Comparison of ENCODE assay signal across 9 cellular contexts in the genomic region with DNA sequence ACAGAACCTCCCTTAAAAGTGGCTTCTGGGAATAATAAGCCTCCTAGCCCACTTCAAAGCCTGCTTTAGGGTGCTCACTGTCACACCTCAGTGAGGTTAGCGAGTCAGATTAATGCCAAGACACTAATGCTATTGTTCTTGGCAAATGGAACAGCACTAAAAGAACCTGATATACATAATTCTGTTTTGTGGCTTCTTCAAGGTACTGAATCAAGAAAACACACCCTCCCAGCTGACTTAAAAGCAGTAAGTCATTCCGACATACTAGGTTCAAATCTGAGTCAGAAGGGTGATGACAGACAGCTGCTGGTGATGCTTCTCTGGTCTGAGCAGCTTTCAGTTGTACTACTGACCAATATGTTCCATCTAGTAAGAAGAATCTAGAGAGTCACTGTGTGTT.
DNase-seq lines count a peak whose midpoint lies in the region; ATAC-seq and TF ChIP-seq lines count a peak whose summit lies in the region.
"Had no signal": no experiment of that assay in that cellular context is flagged by ENCODE, and none has a peak within 500 bp of the region (broad histone marks: within the 10 kb centered on the region; RNA-seq: fewer than 3 reads in every experiment).

No MANE protein-coding gene starts in this region.

- H3K36me3 ChIP-seq in MM.1S (replicated peaks; ENCODE audit: insufficient read depth, low read length) (peaks cover 4% of the 10 kb centered on the region; the same call in 1 of the 2 replicates), ascending aorta (peaks cover 0 to 4% of the 10 kb centered on the region in 2 donors)

- no peaks in the 10 kb centered on the region for H4K20me1 ChIP-seq in MM.1S (ENCODE audit: insufficient read depth, low read length)

- TF ChIP-seq CTCF in MM.1S (IDR thresholded peaks at IDR 0.05; ENCODE audit: low read length) (no peak), ascending aorta (IDR thresholded peaks at IDR 0.05) (no peak)

- H3K9me3 ChIP-seq in MM.1S (replicated peaks; ENCODE audit: insufficient read depth, low read length) (no peaks in the 10 kb centered on the region), ascending aorta (no peaks in the 10 kb centered on the region)

- H3K4me3 ChIP-seq in MM.1S (ENCODE audit: low read length): no peak overlapping the region
- no peak overlapping the region for H3K4me3 ChIP-seq in ascending aorta

- H3K27me3 ChIP-seq in MM.1S (replicated peaks; ENCODE audit: insufficient read depth, low read length): no peaks in the 10 kb centered on the region
- no peaks in the 10 kb centered on the region for H3K27me3 ChIP-seq in ascending aorta

- H3K27ac ChIP-seq in MM.1S (ENCODE audit: low read length) (no peak overlapping the region), ascending aorta (peak overlapping the region in 1 of 2 donors; percentile 24)

- H3K9me2 ChIP-seq in MM.1S (replicated peaks; ENCODE audit: insufficient read depth, low read length): no peaks in the 10 kb centered on the region

- H3K4me1 ChIP-seq in MM.1S (ENCODE audit: low read length) (no peaks in the 10 kb centered on the region), ascending aorta (peaks cover 0 to 9% of the 10 kb centered on the region in 2 donors)

- DNase-seq in iris pigment epithelial cell (ENCODE audit: low read depth) (peak; percentile 90), Right ventricle myocardium superior (no peak), NCI-H1436 (lab: John Stamatoyannopoulos, UW) (no peak), MM.1S (no peak), ascending aorta (ENCODE audit: low spot score in 2 of 2) (no peak)
- DNase-seq: amniotic stem cell had no signal

- H2AFZ ChIP-seq in MM.1S (ENCODE audit: low read length): no peak overlapping the region

- H3K79me2 ChIP-seq in MM.1S (ENCODE audit: low read length): no peaks in the 10 kb centered on the region

- intact Hi-C loops in Right ventricle myocardium superior (cut with DNase I) (no loop called here), ascending aorta (cut with DNase I) (no loop called here)

- ATAC-seq in GM18873 (IDR thresholded peaks at IDR 0.05; ENCODE audit: low FRiP score, unreplicated experiment) (peak; percentile 100), GM21528 (IDR thresholded peaks at IDR 0.05; ENCODE audit: low FRiP score, unreplicated experiment) (peak; percentile 99), HG03457 (IDR thresholded peaks at IDR 0.05; ENCODE audit: unreplicated experiment) (peak; percentile 96), Right ventricle myocardium superior (ENCODE audit: poor library complexity) (no peak)

- H3F3A ChIP-seq in MM.1S (ENCODE audit: insufficient read depth, low read length): no peaks in the 10 kb centered on the region

- no peak overlapping the region for H3K9ac ChIP-seq in MM.1S (ENCODE audit: low read length)

- H3K4me2 ChIP-seq in MM.1S (ENCODE audit: low read depth, low read length): no peak overlapping the region
